18 cellular contexts compared by ENCODE assay signal in the genomic region with DNA sequence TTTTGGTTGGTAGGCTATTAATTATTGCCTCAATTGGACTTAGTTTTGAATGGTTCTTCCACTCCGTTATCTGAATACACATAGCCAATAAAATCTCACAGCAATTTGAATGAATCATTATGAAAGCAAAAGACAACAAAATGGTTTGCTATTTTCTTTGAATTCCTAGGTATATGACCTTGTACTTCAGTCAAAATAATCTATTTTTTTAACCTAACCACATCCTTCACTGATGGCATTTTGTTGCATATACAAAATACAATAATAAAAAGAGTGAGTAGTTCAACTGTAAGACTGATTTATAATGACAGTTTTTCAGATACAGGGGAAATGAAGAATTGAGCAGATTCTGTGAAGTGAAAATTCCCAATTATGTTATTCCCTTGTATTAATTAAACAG.
"Had no signal": no experiment of that assay in that cellular context is flagged by ENCODE, and none has a peak within 500 bp of the region (broad histone marks: within the 10 kb centered on the region; RNA-seq: fewer than 3 reads in every experiment).

No MANE protein-coding gene starts in this region.

- H3K9me3 ChIP-seq: adrenal gland, sigmoid colon had no signal

- H3K79me2 ChIP-seq: parathyroid adenoma had no signal

- H3K36me3 Mint-ChIP-seq: activated naive CD4-positive, alpha-beta T cell treated with anti-CD3 and anti-CD28 coated beads, Interleukin-2, amount 50 U/mL, for 24 hours; naive B cell had no signal

- H3K27ac ChIP-seq: adrenal gland, parathyroid adenoma, sigmoid colon had no signal

- H3K4me1 Mint-ChIP-seq: activated B cell treated with CpG ODN at 0.5 μM for 24 hours; activated CD4-positive, alpha-beta T cell treated with anti-CD3 and anti-CD28 coated beads, Interleukin-2, amount 10 ng/mL, durations not matched to agents 24 days and 14 days; activated naive CD4-positive, alpha-beta T cell treated with anti-CD3 and anti-CD28 coated beads, Interleukin-2, amount 50 U/mL, for 24 hours; naive B cell had no signal

- DNase-seq: activated B cell treated with CpG ODN at 0.5 μM for 24 hours; activated CD4-positive, alpha-beta T cell treated with anti-CD3 and anti-CD28 coated beads, Interleukin-2, amount 10 ng/mL, durations not matched to agents 24 days and 14 days; activated CD8-positive, alpha-beta memory T cell treated with anti-CD3 and anti-CD28 coated beads, Interleukin-2, amount 50 U/mL, for 4 hours; activated CD8-positive, alpha-beta T cell treated with anti-CD3 and anti-CD28 coated beads, Interleukin-2, amount 10 ng/mL, durations not matched to agents 7 days and 5 days; activated effector memory CD4-positive, alpha-beta T cell treated with anti-CD3 and anti-CD28 coated beads, Interleukin-2, amount 50 U/mL, for 16 hours; activated T-cell treated with anti-CD3 and anti-CD28 coated beads, Interleukin-2, amount 50 U/mL, for 48 hours; adrenal gland; dermis blood vessel endothelial cell; endodermal cell; erythroblast; naive B cell; sigmoid colon; stimulated activated CD4-positive, alpha-beta T cell treated with anti-CD3 and anti-CD28 coated beads, Interleukin-12 subunit alpha, Interleukin-12 subunit beta, amount 100 ng/mL, for 4 hours; stimulated activated CD4-positive, alpha-beta T cell treated with anti-CD3 and anti-CD28 coated beads, Interleukin-2, amount 100 ng/mL, for 24 hours; T-helper 2 cell had no signal

- H3K27me3 Mint-ChIP-seq: activated B cell treated with CpG ODN at 0.5 μM for 24 hours; activated CD4-positive, alpha-beta T cell treated with anti-CD3 and anti-CD28 coated beads, Interleukin-2, amount 10 ng/mL, durations not matched to agents 24 days and 14 days; activated naive CD4-positive, alpha-beta T cell treated with anti-CD3 and anti-CD28 coated beads, Interleukin-2, amount 50 U/mL, for 24 hours had no signal

- H3K4me1 ChIP-seq: adrenal gland, parathyroid adenoma, sigmoid colon had no signal

- H3K36me3 ChIP-seq: adrenal gland, sigmoid colon had no signal

- H3K27me3 ChIP-seq: adrenal gland, sigmoid colon had no signal

- ATAC-seq: activated CD8-positive, alpha-beta T cell treated with anti-CD3 and anti-CD28 coated beads, Interleukin-2, amount 10 ng/mL, durations not matched to agents 7 days and 5 days; left lobe of liver had no signal

- H3K27ac Mint-ChIP-seq: activated B cell treated with CpG ODN at 0.5 μM for 24 hours; activated CD4-positive, alpha-beta T cell treated with anti-CD3 and anti-CD28 coated beads, Interleukin-2, amount 10 ng/mL, durations not matched to agents 24 days and 14 days; activated CD8-positive, alpha-beta T cell treated with anti-CD3 and anti-CD28 coated beads, Interleukin-2, amount 10 ng/mL, durations not matched to agents 7 days and 5 days; activated naive CD4-positive, alpha-beta T cell treated with anti-CD3 and anti-CD28 coated beads, Interleukin-2, amount 50 U/mL, for 24 hours; endodermal cell; naive B cell had no signal

- H3K4me3 Mint-ChIP-seq: activated B cell treated with CpG ODN at 0.5 μM for 24 hours; activated CD4-positive, alpha-beta T cell treated with anti-CD3 and anti-CD28 coated beads, Interleukin-2, amount 10 ng/mL, durations not matched to agents 24 days and 14 days; activated CD8-positive, alpha-beta T cell treated with anti-CD3 and anti-CD28 coated beads, Interleukin-2, amount 10 ng/mL, durations not matched to agents 7 days and 5 days; activated naive CD4-positive, alpha-beta T cell treated with anti-CD3 and anti-CD28 coated beads, Interleukin-2, amount 50 U/mL, for 24 hours; endodermal cell; naive B cell had no signal

- H3K4me3 ChIP-seq: adrenal gland, sigmoid colon had no signal

- H2AFZ ChIP-seq: parathyroid adenoma had no signal
